ENCODE assay signal across 8 cellular contexts in genomic region chr4:158826057-158826456, GRCh38. TPM values are rescaled to one million over a fixed set of nuclear protein-coding genes. Genes with fewer than 3 reads are reported as not detected.
DNase-seq lines count a peak whose midpoint lies in the region; ATAC-seq and TF ChIP-seq lines count a peak whose summit lies in the region.

No MANE protein-coding gene starts in this region.

- H3K9me3 Mint-ChIP-seq in Caco-2 (ENCODE audit: unreplicated experiment) (no peaks in the 10 kb centered on the region), immature natural killer cell (no peaks in the 10 kb centered on the region)

- H3K36me3 Mint-ChIP-seq in Caco-2 (ENCODE audit: insufficient read depth, unreplicated experiment) (peaks cover 4% of the 10 kb centered on the region), immature natural killer cell (peaks cover 6 to 22% (median 18%) of the 10 kb centered on the region in 3 donors)

- no peak for TF ChIP-seq CTCF in Caco-2 (IDR thresholded peaks at IDR 0.05; ENCODE audit: insufficient read depth in 1 of 2, low read depth in 1 of 2, low read length in 1 of 2, severe bottlenecking in 1 of 2, unreplicated experiment in 1 of 2)
- TF ChIP-seq CTCF in left ventricle myocardium inferior (IDR thresholded peaks at IDR 0.05; ENCODE audit: borderline replicate concordance) = no peak

- CTCF ChIA-PET in Caco-2 (lab: Charles Lee) = no interaction called here

- H3K27me3 Mint-ChIP-seq in Caco-2 (ENCODE audit: insufficient read depth, unreplicated experiment) (no peaks in the 10 kb centered on the region), immature natural killer cell (ENCODE audit: low read depth in 3 of 3) (peaks cover 1 to 2% (median 2%) of the 10 kb centered on the region in 3 donors)

- H3K4me3 ChIP-seq in Caco-2 (ENCODE audit: low read depth, low read length) = no peak overlapping the region
- peak overlapping the region; percentile 22 for H3K4me3 ChIP-seq in left ventricle myocardium inferior

- H3K27ac Mint-ChIP-seq in Caco-2 (ENCODE audit: unreplicated experiment) = peak overlapping the region; percentile 80
- peak overlapping the region in 2 of 6 donors; percentile 2 to 15 for H3K27ac Mint-ChIP-seq in immature natural killer cell

- DNase-seq in Caco-2 (no peak), left ventricle myocardium inferior (no peak), immature natural killer cell (no peak), NOMO-1 treated with DMSO at 0.1 percent for 48 hours (lab: John Stamatoyannopoulos, UW; ENCODE audit: unreplicated experiment) (no peak), substantia nigra (lab: John Stamatoyannopoulos, UW) (no peak)

- no TSS peak for BruUV-seq in Caco-2 (replicated peaks; lab: Mats Ljungman, UMichigan)

- ATAC-seq in GM21390 (IDR thresholded peaks at IDR 0.05; ENCODE audit: unreplicated experiment) (peak; percentile 63), HG03439 (IDR thresholded peaks at IDR 0.05; ENCODE audit: unreplicated experiment) (peak; percentile 42), SK-N-SH treated with all-trans-retinoic acid at 6 μM for 48 hours (no peak)

- intact Hi-C loops in Caco-2 (cut with micrococcal nuclease; ENCODE audit: unreplicated experiment) = loop anchor here (2.0 kb wide), 1 partner anchor 57 kb away; the partner anchor contains the start of gene FNIP2
- intact Hi-C loops in left ventricle myocardium inferior (cut with micrococcal nuclease) = no loop called here

- H3K4me3 Mint-ChIP-seq in Caco-2 (ENCODE audit: unreplicated experiment) (peak overlapping the region; percentile 37), immature natural killer cell (no peak overlapping the region)

- POLR2A ChIA-PET in Caco-2 (lab: Charles Lee) = no interaction called here

- no peaks in the 10 kb centered on the region for H3K9me3 ChIP-seq in Caco-2
- H3K9me3 ChIP-seq in left ventricle myocardium inferior (replicated peaks) = no peaks in the 10 kb centered on the region

- no peaks in the 10 kb centered on the region for H3K27me3 ChIP-seq in Caco-2 (replicated peaks; ENCODE audit: control insufficient read depth, insufficient read depth, low read length)
- H3K27me3 ChIP-seq in left ventricle myocardium inferior (ENCODE audit: low read depth) = no peaks in the 10 kb centered on the region

- H3K4me1 Mint-ChIP-seq in Caco-2 (ENCODE audit: low read depth, unreplicated experiment) (peaks cover 54% of the 10 kb centered on the region), immature natural killer cell (peaks cover 30 to 36% of the 10 kb centered on the region in 2 donors)

- H3K27ac ChIP-seq in left ventricle myocardium inferior (replicated peaks) (peak overlapping the region; percentile 73), substantia nigra (ENCODE audit: low read depth, low read length, poor library complexity, severe bottlenecking) (no peak overlapping the region)

- H3K4me1 ChIP-seq in Caco-2 (peaks cover 45% of the 10 kb centered on the region), left ventricle myocardium inferior (peaks cover 74% of the 10 kb centered on the region)

- H3K36me3 ChIP-seq in Caco-2 (ENCODE audit: control insufficient read depth, insufficient read depth, low read length) = no peaks in the 10 kb centered on the region
- peaks cover 8% of the 10 kb centered on the region for H3K36me3 ChIP-seq in left ventricle myocardium inferior

TF ChIP-seq in SK-N-SH treated with all-trans-retinoic acid at 6 μM for 48 hours, 23 proteins besides CTCF, POLR2A, EP300 and RAD21 (continues in another document):
- TF ChIP-seq CSRNP3 (CRISPR knock-in tag; IDR thresholded peaks at IDR 0.05) (no peak), ZFP30 (CRISPR knock-in tag; IDR thresholded peaks at IDR 0.05) (no peak), CSDC2 (CRISPR knock-in tag; IDR thresholded peaks at IDR 0.05) (no peak), TCF4 (CRISPR knock-in tag; IDR thresholded peaks at IDR 0.05; ENCODE audit: borderline replicate concordance) (no peak), ZNF565 (CRISPR knock-in tag; conservative IDR thresholded peaks at IDR 0.05; ENCODE audit: low read depth) (no peak), ZNF70 (CRISPR knock-in tag; IDR thresholded peaks at IDR 0.05) (no peak), ZNF8 (CRISPR knock-in tag; IDR thresholded peaks at IDR 0.05) (no peak), ARNTL (CRISPR knock-in tag; IDR thresholded peaks at IDR 0.05; ENCODE audit: borderline replicate concordance, low read depth) (no peak), PATZ1 (CRISPR knock-in tag; IDR thresholded peaks at IDR 0.05; ENCODE audit: borderline replicate concordance) (no peak), BACH2 (CRISPR knock-in tag; IDR thresholded peaks at IDR 0.05; ENCODE audit: borderline replicate concordance) (no peak), RARB (CRISPR knock-in tag; IDR thresholded peaks at IDR 0.05) (no peak), OSR1 (CRISPR knock-in tag; IDR thresholded peaks at IDR 0.05) (no peak), ZC3H10 (CRISPR knock-in tag; IDR thresholded peaks at IDR 0.05) (no peak), ZFP3 (CRISPR knock-in tag; IDR thresholded peaks at IDR 0.05) (no peak)
- TF ChIP-seq, protein P1, sequence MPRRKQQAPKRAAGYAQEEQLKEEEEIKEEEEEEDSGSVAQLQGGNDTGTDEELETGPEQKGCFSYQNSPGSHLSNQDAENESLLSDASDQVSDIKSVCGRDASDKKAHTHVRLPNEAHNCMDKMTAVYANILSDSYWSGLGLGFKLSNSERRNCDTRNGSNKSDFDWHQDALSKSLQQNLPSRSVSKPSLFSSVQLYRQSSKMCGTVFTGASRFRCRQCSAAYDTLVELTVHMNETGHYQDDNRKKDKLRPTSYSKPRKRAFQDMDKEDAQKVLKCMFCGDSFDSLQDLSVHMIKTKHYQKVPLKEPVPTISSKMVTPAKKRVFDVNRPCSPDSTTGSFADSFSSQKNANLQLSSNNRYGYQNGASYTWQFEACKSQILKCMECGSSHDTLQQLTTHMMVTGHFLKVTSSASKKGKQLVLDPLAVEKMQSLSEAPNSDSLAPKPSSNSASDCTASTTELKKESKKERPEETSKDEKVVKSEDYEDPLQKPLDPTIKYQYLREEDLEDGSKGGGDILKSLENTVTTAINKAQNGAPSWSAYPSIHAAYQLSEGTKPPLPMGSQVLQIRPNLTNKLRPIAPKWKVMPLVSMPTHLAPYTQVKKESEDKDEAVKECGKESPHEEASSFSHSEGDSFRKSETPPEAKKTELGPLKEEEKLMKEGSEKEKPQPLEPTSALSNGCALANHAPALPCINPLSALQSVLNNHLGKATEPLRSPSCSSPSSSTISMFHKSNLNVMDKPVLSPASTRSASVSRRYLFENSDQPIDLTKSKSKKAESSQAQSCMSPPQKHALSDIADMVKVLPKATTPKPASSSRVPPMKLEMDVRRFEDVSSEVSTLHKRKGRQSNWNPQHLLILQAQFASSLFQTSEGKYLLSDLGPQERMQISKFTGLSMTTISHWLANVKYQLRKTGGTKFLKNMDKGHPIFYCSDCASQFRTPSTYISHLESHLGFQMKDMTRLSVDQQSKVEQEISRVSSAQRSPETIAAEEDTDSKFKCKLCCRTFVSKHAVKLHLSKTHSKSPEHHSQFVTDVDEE (CRISPR knock-in tag; IDR thresholded peaks at IDR 0.05) = no peak
- TF ChIP-seq, protein P2, sequence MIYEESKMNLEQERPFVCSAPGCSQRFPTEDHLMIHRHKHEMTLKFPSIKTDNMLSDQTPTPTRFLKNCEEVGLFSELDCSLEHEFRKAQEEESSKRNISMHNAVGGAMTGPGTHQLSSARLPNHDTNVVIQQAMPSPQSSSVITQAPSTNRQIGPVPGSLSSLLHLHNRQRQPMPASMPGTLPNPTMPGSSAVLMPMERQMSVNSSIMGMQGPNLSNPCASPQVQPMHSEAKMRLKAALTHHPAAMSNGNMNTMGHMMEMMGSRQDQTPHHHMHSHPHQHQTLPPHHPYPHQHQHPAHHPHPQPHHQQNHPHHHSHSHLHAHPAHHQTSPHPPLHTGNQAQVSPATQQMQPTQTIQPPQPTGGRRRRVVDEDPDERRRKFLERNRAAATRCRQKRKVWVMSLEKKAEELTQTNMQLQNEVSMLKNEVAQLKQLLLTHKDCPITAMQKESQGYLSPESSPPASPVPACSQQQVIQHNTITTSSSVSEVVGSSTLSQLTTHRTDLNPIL (CRISPR knock-in tag; IDR thresholded peaks at IDR 0.05; ENCODE audit: low read depth) = no peak

RNA-seq across cellular contexts. Expression of gene FNIP2, which starts 57.2 kb away (rescaled TPM):
- total RNA-seq in Caco-2 (2022) (12.4 and 15.8 TPM in 2 replicates), left ventricle myocardium inferior (44.0 TPM)
- polyA plus RNA-seq in immature natural killer cell = 1 to 10 TPM; 2.2 to 4.6 (median 3.6) TPM
